8 cellular contexts compared by ENCODE assay signal in genomic region chr4:145935253-145936141, GRCh38. TPM values are rescaled to one million over a fixed set of nuclear protein-coding genes. Genes with fewer than 3 reads are reported as not detected.
DNase-seq lines count a peak whose midpoint lies in the region; ATAC-seq lines count a peak whose summit lies in the region.

No MANE protein-coding gene starts in this region.

- H3K9ac ChIP-seq in HUES48 (ENCODE audit: low read depth, low read length) = peak overlapping the region; percentile 89

- H3K27ac Mint-ChIP-seq in activated T-helper 2 cell treated with anti-CD3 and anti-CD28 coated beads, Interferon-gamma antibody, Interleukin-2, Interleukin-4, amounts not matched to agents 10 μg/mL and 5 μg/mL and 100 μg/mL, durations not matched to agents 14 hours and 24 hours and 36 hours = peak overlapping the region; percentile 96

- 0 out of 2 replicates have a peak, but pooled peaks cover 5% of the 10 kb centered on the region for H3K36me3 ChIP-seq in HUES48 (ENCODE audit: control insufficient read depth, insufficient read depth, low read length)

- no peaks in the 10 kb centered on the region for H3K9me3 Mint-ChIP-seq in activated T-helper 2 cell treated with anti-CD3 and anti-CD28 coated beads, Interferon-gamma antibody, Interleukin-2, Interleukin-4, amounts not matched to agents 10 μg/mL and 5 μg/mL and 100 μg/mL, durations not matched to agents 14 hours and 24 hours and 36 hours

- H3K27ac ChIP-seq in HUES48 (ENCODE audit: low read depth, low read length) (peak overlapping the region; percentile 95), right cardiac atrium (ENCODE audit: low read length) (peak overlapping the region; percentile 84)

- DNase-seq in Caki2 (ENCODE audit: low read depth) = peak; percentile 22
- peak; percentile 27 for DNase-seq in GM19240 (ENCODE audit: insufficient read length, low spot score)
- no peak for DNase-seq in activated T-helper 2 cell treated with anti-CD3 and anti-CD28 coated beads, Interferon-gamma antibody, Interleukin-2, Interleukin-4, amounts not matched to agents 10 μg/mL and 5 μg/mL and 100 μg/mL, durations not matched to agents 14 hours and 24 hours and 36 hours (ENCODE audit: low spot score)
- peak; percentile 25 to 77 (median 73) for DNase-seq in right cardiac atrium
- DNase-seq in retina = peak; percentile 66
- DNase-seq in activated CD4-positive, CD25-positive, alpha-beta regulatory T cell treated with anti-CD3 and anti-CD28 coated beads, Interleukin-2, amount 50 U/mL, for 72 hours = no peak
- no peak for DNase-seq in AG08396 (ENCODE audit: low spot score)

- no peaks in the 10 kb centered on the region for H3K9me3 ChIP-seq in HUES48 (ENCODE audit: control insufficient read depth, insufficient read depth, low read length)
- no peaks in the 10 kb centered on the region for H3K9me3 ChIP-seq in right cardiac atrium (ENCODE audit: control insufficient read depth, low read length)

- 7% methylated on average over 18 of the region's 18 CpGs for WGBS in right cardiac atrium

- H3K27me3 ChIP-seq in HUES48 (ENCODE audit: control insufficient read depth, insufficient read depth, low read length) (no peaks in the 10 kb centered on the region), right cardiac atrium (ENCODE audit: control insufficient read depth, insufficient read depth) (no peaks in the 10 kb centered on the region)

- peaks cover 42% of the 10 kb centered on the region for H3K4me1 ChIP-seq in HUES48 (ENCODE audit: control insufficient read depth, insufficient read depth, low read length)
- peaks cover 2% of the 10 kb centered on the region for H3K4me1 ChIP-seq in right cardiac atrium (ENCODE audit: control insufficient read depth, insufficient read depth, low read length)

- H3K4me3 Mint-ChIP-seq in activated T-helper 2 cell treated with anti-CD3 and anti-CD28 coated beads, Interferon-gamma antibody, Interleukin-2, Interleukin-4, amounts not matched to agents 10 μg/mL and 5 μg/mL and 100 μg/mL, durations not matched to agents 14 hours and 24 hours and 36 hours (ENCODE audit: low read depth) = peak overlapping the region; percentile 94

- peaks cover 53% of the 10 kb centered on the region for H3K4me1 Mint-ChIP-seq in activated T-helper 2 cell treated with anti-CD3 and anti-CD28 coated beads, Interferon-gamma antibody, Interleukin-2, Interleukin-4, amounts not matched to agents 10 μg/mL and 5 μg/mL and 100 μg/mL, durations not matched to agents 14 hours and 24 hours and 36 hours (ENCODE audit: low read depth)

- intact Hi-C loops in activated T-helper 2 cell treated with anti-CD3 and anti-CD28 coated beads, Interferon-gamma antibody, Interleukin-2, Interleukin-4, amounts not matched to agents 10 μg/mL and 5 μg/mL and 100 μg/mL, durations not matched to agents 14 hours and 24 hours and 36 hours (cut with micrococcal nuclease) = loop anchor here (1.0 to 10.0 kb wide), 4 partner anchors 38 to 841 kb away; partner anchors contain the start of genes ABCE1, ANAPC10 and SMAD1
- intact Hi-C loops in right cardiac atrium (cut with DNase I) = loop anchor here in 2 of 4 donors (10.0 kb wide), 1 partner anchor 201 kb away; no protein-coding TSS in a partner anchor

- H3K27me3 Mint-ChIP-seq in activated T-helper 2 cell treated with anti-CD3 and anti-CD28 coated beads, Interferon-gamma antibody, Interleukin-2, Interleukin-4, amounts not matched to agents 10 μg/mL and 5 μg/mL and 100 μg/mL, durations not matched to agents 14 hours and 24 hours and 36 hours (ENCODE audit: low read depth) = no peaks in the 10 kb centered on the region

- in situ Hi-C loops in Caki2 (cut with HindIII; ENCODE audit: low pct_unique_long_range_greater_than_20kb, low sequenced_read_pairs) = no loop called here

- peaks cover 26% of the 10 kb centered on the region for H3K36me3 Mint-ChIP-seq in activated T-helper 2 cell treated with anti-CD3 and anti-CD28 coated beads, Interferon-gamma antibody, Interleukin-2, Interleukin-4, amounts not matched to agents 10 μg/mL and 5 μg/mL and 100 μg/mL, durations not matched to agents 14 hours and 24 hours and 36 hours (ENCODE audit: low read depth)

- ATAC-seq in right cardiac atrium = peak in 1 of 2 donors; percentile 33

- peak overlapping the region; percentile 98 for H3K4me3 ChIP-seq in HUES48 (ENCODE audit: low read depth, low read length)
- peak overlapping the region; percentile 99 for H3K4me3 ChIP-seq in right cardiac atrium (ENCODE audit: low read length)

RNA-seq across cellular contexts. Expression of gene ZNF827, which starts 3.1 kb away (rescaled TPM):
- total RNA-seq in Caki2 (2014; rRNA removed; shearing (Covaris generic); ENCODE audit: low replicate concordance) = 1.8 and 4.6 TPM in 2 replicates
- 37.7 and 41.3 TPM in 2 replicates for total RNA-seq in activated T-helper 2 cell treated with anti-CD3 and anti-CD28 coated beads, Interferon-gamma antibody, Interleukin-2, Interleukin-4, amounts not matched to agents 10 μg/mL and 5 μg/mL and 100 μg/mL, durations not matched to agents 14 hours and 24 hours and 36 hours
- total RNA-seq in right cardiac atrium = 10 to 100 TPM; 14.2 to 18.4 (median 15.8) TPM
- 4.8 TPM for polyA plus RNA-seq in right cardiac atrium

Comparison
In these comparisons a context has a peak if more than half of its experiments do, and no peak if none do; other contexts are left out.
1. DNase-seq: peak in Caki2 (single experiment), GM19240 (single experiment), right cardiac atrium (3 of 3) and retina (single experiment); none in activated T-helper 2 cell treated with anti-CD3 and anti-CD28 coated beads, Interferon-gamma antibody, Interleukin-2, Interleukin-4, amounts not matched to agents 10 μg/mL and 5 μg/mL and 100 μg/mL, durations not matched to agents 14 hours and 24 hours and 36 hours (single experiment), activated CD4-positive, CD25-positive, alpha-beta regulatory T cell treated with anti-CD3 and anti-CD28 coated beads, Interleukin-2, amount 50 U/mL, for 72 hours (single experiment) and AG08396 (single experiment).